In the genomic region with DNA sequence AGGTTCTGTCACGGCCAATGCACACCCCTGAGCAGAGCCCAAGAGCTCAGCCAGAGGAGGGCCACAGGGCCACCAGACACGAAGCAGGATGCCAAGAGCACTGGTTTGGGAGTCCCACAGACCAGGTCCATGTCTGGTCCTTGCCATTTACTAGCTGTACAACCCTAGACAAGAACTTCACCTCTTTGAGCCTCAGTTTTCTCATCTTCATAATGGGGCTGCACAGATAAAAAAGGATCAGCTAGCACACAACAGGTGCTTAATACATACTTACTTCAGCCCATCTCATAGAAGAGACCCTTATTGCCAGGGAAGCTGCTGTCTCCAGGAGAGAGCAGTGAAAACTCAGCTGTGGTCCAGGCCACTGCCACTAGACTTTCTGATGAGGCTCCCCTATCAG, we compare ENCODE assay signal across 17 cellular contexts.
A peak's percentile ranks its signal among the peaks of the same experiment; 100 is the strongest.
DNase-seq lines count a peak whose midpoint lies in the region; ATAC-seq and TF ChIP-seq lines count a peak whose summit lies in the region.
"Had no signal": no experiment of that assay in that cellular context is flagged by ENCODE, and none has a peak within 500 bp of the region (broad histone marks: within the 10 kb centered on the region; RNA-seq: fewer than 3 reads in every experiment).

No MANE protein-coding gene starts in this region.

- H3K27me3 ChIP-seq in right atrium auricular region, result no peaks in the 10 kb centered on the region
- peaks cover 3% of the 10 kb centered on the region for H3K27me3 ChIP-seq in lower lobe of right lung (ENCODE audit: low read depth)

- DNase-seq in left ventricle myocardium superior, result peak; percentile 1
- DNase-seq in right atrium auricular region (ENCODE audit: low spot score), result no peak
- peak; percentile 5 for DNase-seq in lower lobe of right lung
- peak; percentile 10 for DNase-seq in posterior vena cava (ENCODE audit: low spot score)
- DNase-seq in OCI-M1 (lab: John Stamatoyannopoulos, UW), result no peak
- DNase-seq in NCI-H2081 (lab: John Stamatoyannopoulos, UW), result no peak
- no peak for DNase-seq in activated CD4-positive, alpha-beta T cell treated with anti-CD3 and anti-CD28 coated beads, Interleukin-2, amount 50 U/mL, for 4 hours
- DNase-seq: 8988T; CD4-positive, alpha-beta memory T cell; DMS153; DMS79; GDM1; HCEC 1CT; HFFc6 had no signal

- no peaks in the 10 kb centered on the region for H3K36me3 ChIP-seq in right atrium auricular region
- H3K36me3 ChIP-seq in lower lobe of right lung, result no peaks in the 10 kb centered on the region

- TF ChIP-seq CTCF in right atrium auricular region (IDR thresholded peaks at IDR 0.05) (no peak), lower lobe of right lung (IDR thresholded peaks at IDR 0.05) (no peak)

- no peaks in the 10 kb centered on the region for H3K4me1 ChIP-seq in right atrium auricular region
- H3K4me1 ChIP-seq in lower lobe of right lung, result no peaks in the 10 kb centered on the region

- ATAC-seq in left ventricle myocardium superior, result no peak
- no peak for ATAC-seq in lower lobe of right lung
- ATAC-seq: GM23338 had no signal

- no peak overlapping the region for H3K4me3 ChIP-seq in right atrium auricular region
- no peak overlapping the region for H3K4me3 ChIP-seq in lower lobe of right lung
- H3K4me3 ChIP-seq: GM23338 had no signal

- intact Hi-C loops in left ventricle myocardium superior (cut with micrococcal nuclease) (no loop called here), lower lobe of right lung (cut with DNase I) (no loop called here), posterior vena cava (cut with DNase I) (no loop called here)

- H3K27ac ChIP-seq in right atrium auricular region, result no peak overlapping the region
- peak overlapping the region; percentile 16 for H3K27ac ChIP-seq in angular gyrus (ENCODE audit: low read depth, low read length)
- no peak overlapping the region for H3K27ac ChIP-seq in lower lobe of right lung
- H3K27ac ChIP-seq: C4-2B had no signal

- H3K9me3 ChIP-seq in right atrium auricular region, result peaks cover 0 to 9% of the 10 kb centered on the region in 2 donors
- peaks cover 8% of the 10 kb centered on the region for H3K9me3 ChIP-seq in lower lobe of right lung

Comparison
In these comparisons a context has a peak if more than half of its experiments do, and no peak if none do; other contexts are left out.
1. DNase-seq: peak in left ventricle myocardium superior (single experiment), lower lobe of right lung (single experiment) and posterior vena cava (single experiment); none in right atrium auricular region (single experiment), OCI-M1 (single experiment), NCI-H2081 (0 of 2) and activated CD4-positive, alpha-beta T cell treated with anti-CD3 and anti-CD28 coated beads, Interleukin-2, amount 50 U/mL, for 4 hours (0 of 2).